20 cellular contexts compared by ENCODE assay signal in genomic region chr6:15485875-15486274, GRCh38.
DNase-seq lines count a peak whose midpoint lies in the region; ATAC-seq and TF ChIP-seq lines count a peak whose summit lies in the region.
"Had no signal": no experiment of that assay in that cellular context is flagged by ENCODE, and none has a peak within 500 bp of the region (broad histone marks: within the 10 kb centered on the region; RNA-seq: fewer than 3 reads in every experiment).

No MANE protein-coding gene starts in this region.

- no peaks in the 10 kb centered on the region for H3K27me3 ChIP-seq in CD4-positive, CD25-positive, alpha-beta regulatory T cell (ENCODE audit: control insufficient read depth, insufficient read depth, low read length)
- no peaks in the 10 kb centered on the region for H3K27me3 ChIP-seq in GM23338 (ENCODE audit: insufficient read depth)
- H3K27me3 ChIP-seq: stomach had no signal

- no peak for DNase-seq in CD4-positive, CD25-positive, alpha-beta regulatory T cell
- no peak for DNase-seq in GM23338 (ENCODE audit: low spot score)
- DNase-seq in naive B cell, result no peak
- DNase-seq in COLO668 (lab: John Stamatoyannopoulos, UW; ENCODE audit: unreplicated experiment), result no peak
- DNase-seq in hippocampal formation (lab: John Stamatoyannopoulos, UW), result no peak
- DNase-seq: activated naive CD8-positive, alpha-beta T cell treated with anti-CD3 and anti-CD28 coated beads for 36 hours; Caco-2; cerebellar nuclear complex; DND-41; effector CD4-positive, alpha-beta T cell; HCEC 1CT; NCI-H1436; NCI-H524 treated with DMSO at 0.1 percent for 48 hours; psoas muscle; stimulated activated CD4-positive, alpha-beta T cell treated with anti-CD3 and anti-CD28 coated beads, Interleukin-2, amount 100 ng/mL, for 24 hours; stomach had no signal

- H4K20me1 ChIP-seq in GM23338 (replicated peaks; ENCODE audit: insufficient read depth), result peaks cover 91% of the 10 kb centered on the region

- peak overlapping the region; percentile 3 to 77 (median 26) for H3K27ac Mint-ChIP-seq in CD4-positive, CD25-positive, alpha-beta regulatory T cell
- no peak overlapping the region for H3K27ac Mint-ChIP-seq in GM23338
- H3K27ac Mint-ChIP-seq in activated T-helper 17 cell treated with anti-CD3 and anti-CD28 coated beads, Interleukin-2, amount 50 U/mL, for 72 hours, result peak overlapping the region; percentile 44
- peak overlapping the region; percentile 19 to 90 (median 63) for H3K27ac Mint-ChIP-seq in naive B cell
- H3K27ac Mint-ChIP-seq: activated naive CD8-positive, alpha-beta T cell treated with anti-CD3 and anti-CD28 coated beads for 36 hours; T-helper 1 cell treated with Interleukin-12 subunit alpha and Interleukin-12 subunit beta and Interleukin-4 antibody, amounts not matched to agents 30 μg/mL and 1 μg/mL, for 36 hours had no signal

- 0 out of 2 replicates have a peak overlapping the region, but pooled peaks have one; percentile 24 for H3K4me2 ChIP-seq in GM23338

- H3K4me1 ChIP-seq in CD4-positive, CD25-positive, alpha-beta regulatory T cell (ENCODE audit: control insufficient read depth, insufficient read depth, low read length, poor library complexity, severe bottlenecking), result no peaks in the 10 kb centered on the region
- H3K4me1 ChIP-seq in GM23338 (ENCODE audit: insufficient read depth), result peaks cover 79% of the 10 kb centered on the region
- H3K4me1 ChIP-seq: Caco-2 had no signal

- H3K36me3 Mint-ChIP-seq in CD4-positive, CD25-positive, alpha-beta regulatory T cell, result peaks cover 15% of the 10 kb centered on the region
- H3K36me3 Mint-ChIP-seq in GM23338 (ENCODE audit: low read depth) (peaks cover 38% of the 10 kb centered on the region), naive B cell (peaks cover 14 to 20% of the 10 kb centered on the region in 2 donors)
- peaks cover 82% of the 10 kb centered on the region for H3K36me3 Mint-ChIP-seq in activated T-helper 17 cell treated with anti-CD3 and anti-CD28 coated beads, Interleukin-2, amount 50 U/mL, for 72 hours (ENCODE audit: low read depth)

- TF ChIP-seq CTCF in GM23338 (conservative IDR thresholded peaks at IDR 0.05; ENCODE audit: low read depth in 2 of 2), result no peak

- peaks cover 0 to 1% (median 0%) of the 10 kb centered on the region in 7 donors for H3K9me3 Mint-ChIP-seq in CD4-positive, CD25-positive, alpha-beta regulatory T cell
- H3K9me3 Mint-ChIP-seq in GM23338, result no peaks in the 10 kb centered on the region; the same call in 2 of the 3 replicates
- H3K9me3 Mint-ChIP-seq in activated T-helper 17 cell treated with anti-CD3 and anti-CD28 coated beads, Interleukin-2, amount 50 U/mL, for 72 hours, result no peaks in the 10 kb centered on the region
- no peaks in the 10 kb centered on the region for H3K9me3 Mint-ChIP-seq in naive B cell
- H3K9me3 Mint-ChIP-seq: activated naive CD8-positive, alpha-beta T cell treated with anti-CD3 and anti-CD28 coated beads for 36 hours; T-helper 1 cell treated with Interleukin-12 subunit alpha and Interleukin-12 subunit beta and Interleukin-4 antibody, amounts not matched to agents 30 μg/mL and 1 μg/mL, for 36 hours had no signal

- no peak overlapping the region for H3K4me3 ChIP-seq in CD4-positive, CD25-positive, alpha-beta regulatory T cell (ENCODE audit: low read depth, low read length)
- H3K4me3 ChIP-seq in GM23338, result no peak overlapping the region
- H3K4me3 ChIP-seq: psoas muscle, skin epidermis, stomach had no signal

- no peak overlapping the region for H3K4me3 Mint-ChIP-seq in CD4-positive, CD25-positive, alpha-beta regulatory T cell
- H3K4me3 Mint-ChIP-seq in GM23338 (peak overlapping the region; percentile 24; the same call in 1 of the 3 replicates), naive B cell (no peak overlapping the region)
- H3K4me3 Mint-ChIP-seq in activated T-helper 17 cell treated with anti-CD3 and anti-CD28 coated beads, Interleukin-2, amount 50 U/mL, for 72 hours, result no peak overlapping the region
- H3K4me3 Mint-ChIP-seq: activated naive CD8-positive, alpha-beta T cell treated with anti-CD3 and anti-CD28 coated beads for 36 hours; T-helper 1 cell treated with Interleukin-12 subunit alpha and Interleukin-12 subunit beta and Interleukin-4 antibody, amounts not matched to agents 30 μg/mL and 1 μg/mL, for 36 hours had no signal

- H3F3A ChIP-seq in GM23338 (replicated peaks; ENCODE audit: low read depth), result peaks cover 26% of the 10 kb centered on the region

- H3K27me3 Mint-ChIP-seq in CD4-positive, CD25-positive, alpha-beta regulatory T cell, result no peaks in the 10 kb centered on the region
- H3K27me3 Mint-ChIP-seq in GM23338 (ENCODE audit: insufficient read depth, low read depth, poor library complexity) (peaks cover 27% of the 10 kb centered on the region), naive B cell (no peaks in the 10 kb centered on the region)
- no peaks in the 10 kb centered on the region for H3K27me3 Mint-ChIP-seq in activated T-helper 17 cell treated with anti-CD3 and anti-CD28 coated beads, Interleukin-2, amount 50 U/mL, for 72 hours
- H3K27me3 Mint-ChIP-seq: activated naive CD8-positive, alpha-beta T cell treated with anti-CD3 and anti-CD28 coated beads for 36 hours had no signal

- H3K79me2 ChIP-seq in GM23338 (replicated peaks; ENCODE audit: insufficient read depth), result peaks cover 97% of the 10 kb centered on the region

- H3K9me2 ChIP-seq in GM23338 (ENCODE audit: insufficient read depth), result no peaks in the 10 kb centered on the region

- peaks cover 5 to 41% (median 22%) of the 10 kb centered on the region in 4 donors for H3K4me1 Mint-ChIP-seq in CD4-positive, CD25-positive, alpha-beta regulatory T cell
- H3K4me1 Mint-ChIP-seq in GM23338 (peaks cover 79% of the 10 kb centered on the region), naive B cell (peaks cover 40 to 50% (median 50%) of the 10 kb centered on the region in 3 donors)
- H3K4me1 Mint-ChIP-seq in activated T-helper 17 cell treated with anti-CD3 and anti-CD28 coated beads, Interleukin-2, amount 50 U/mL, for 72 hours, result peaks cover 43% of the 10 kb centered on the region

- no peak overlapping the region for H3K27ac ChIP-seq in CD4-positive, CD25-positive, alpha-beta regulatory T cell (ENCODE audit: insufficient read depth, low read length, poor library complexity, severe bottlenecking)
- peak overlapping the region; percentile 24; the same call in 1 of the 2 replicates for H3K27ac ChIP-seq in GM23338 (ENCODE audit: low read depth)
- H3K27ac ChIP-seq: psoas muscle, skin epidermis, stomach had no signal

- ATAC-seq in CD4-positive, CD25-positive, alpha-beta regulatory T cell (ENCODE audit: low read depth in 2 of 2), result no peak
- ATAC-seq in GM23338 (no peak), naive B cell (ENCODE audit: low read depth in 2 of 2) (no peak), HG03342 (IDR thresholded peaks at IDR 0.05; ENCODE audit: unreplicated experiment) (no peak)
- no peak for ATAC-seq in activated T-helper 17 cell treated with anti-CD3 and anti-CD28 coated beads, Interleukin-2, amount 50 U/mL, for 72 hours (replicated peaks)
- ATAC-seq: psoas muscle had no signal

- no peaks in the 10 kb centered on the region for H3K9me3 ChIP-seq in CD4-positive, CD25-positive, alpha-beta regulatory T cell (ENCODE audit: control insufficient read depth in 2 of 2, low read length in 2 of 2)
- H3K9me3 ChIP-seq: Caco-2, psoas muscle, stomach had no signal

- no peak overlapping the region for H2AFZ ChIP-seq in GM23338

- H3K36me3 ChIP-seq in CD4-positive, CD25-positive, alpha-beta regulatory T cell (ENCODE audit: control insufficient read depth, insufficient read depth, low read length), result peaks cover 20% of the 10 kb centered on the region
- H3K36me3 ChIP-seq in GM23338 (ENCODE audit: insufficient read depth), result peaks cover 25% of the 10 kb centered on the region

TF ChIP-seq in GM23338, 12 proteins besides CTCF, POLR2A, EP300 and RAD21 (continues in another document):
- TF ChIP-seq ZNF114 (CRISPR knock-in tag; IDR thresholded peaks at IDR 0.05), result no peak
